8 cellular contexts compared by ENCODE assay signal in genomic region chr19:6736169-6736916, GRCh38. TPM values are rescaled to one million over a fixed set of nuclear protein-coding genes. Genes with fewer than 3 reads are reported as not detected.
DNase-seq lines count a peak whose midpoint lies in the region; ATAC-seq, FAIRE-seq and TF ChIP-seq lines count a peak whose summit lies in the region.

No MANE protein-coding gene starts in this region.

- TF ChIP-seq CTCF in GM12865 (IDR thresholded peaks at IDR 0.05; ENCODE audit: insufficient read depth, low read depth, low read length, missing control alignments): peak; percentile 76
- TF ChIP-seq CTCF in WERI-Rb-1 (IDR thresholded peaks at IDR 0.05; ENCODE audit: low read depth, low read length): peak; percentile 64
- TF ChIP-seq CTCF in bronchial epithelial cell (IDR thresholded peaks at IDR 0.05; ENCODE audit: insufficient read depth, low read length, severe bottlenecking): peak; percentile 78

- peak overlapping the region; percentile 67 for H3K4me3 ChIP-seq in GM12865 (ENCODE audit: low read depth, low read length)
- H3K4me3 ChIP-seq in WERI-Rb-1 (ENCODE audit: low read depth, low read length): peak overlapping the region; percentile 95
- peak overlapping the region; percentile 78 for H3K4me3 ChIP-seq in bronchial epithelial cell (ENCODE audit: low read depth, low read length)
- H3K4me3 ChIP-seq in skin epidermis: peak overlapping the region; percentile 61 to 89 (median 79)

- peak overlapping the region; percentile 100 for H3K27ac ChIP-seq in WERI-Rb-1
- H3K27ac ChIP-seq in skin epidermis: peak overlapping the region in 20 of 21 experiments; percentile 91 to 99 (median 96)

- H3K27me3 ChIP-seq in WERI-Rb-1 (ENCODE audit: insufficient read depth, low read depth, severe bottlenecking): no peaks in the 10 kb centered on the region
- no peaks in the 10 kb centered on the region for H3K27me3 ChIP-seq in bronchial epithelial cell (ENCODE audit: control insufficient read depth, insufficient read depth, low read length)

- peak; percentile 92 for DNase-seq in GM12865 (ENCODE audit: low read depth)
- DNase-seq in NAMALWA (ENCODE audit: low spot score): peak; percentile 81
- peak; percentile 79 for DNase-seq in WERI-Rb-1
- peak; percentile 85 for DNase-seq in bronchial epithelial cell (ENCODE audit: low read depth)
- DNase-seq in inferior parietal cortex (ENCODE audit: extremely low spot score): peak; percentile 61

- H3K36me3 ChIP-seq in WERI-Rb-1 (no peaks in the 10 kb centered on the region; the same call in 1 of the 2 replicates), bronchial epithelial cell (ENCODE audit: control insufficient read depth, insufficient read depth, low read length) (peaks cover 23% of the 10 kb centered on the region)

- ATAC-seq in GM19455 (IDR thresholded peaks at IDR 0.05; ENCODE audit: unreplicated experiment) (no peak), HG03159 (IDR thresholded peaks at IDR 0.05; ENCODE audit: unreplicated experiment) (no peak)

- H3K9me3 ChIP-seq in WERI-Rb-1 (ENCODE audit: severe bottlenecking): no peaks in the 10 kb centered on the region

- no peak for FAIRE-seq in bronchial epithelial cell (lab: Jason Lieb, UNC)

RNA-seq across cellular contexts. Expression of gene GPR108, which starts 1.0 kb away (rescaled TPM):
- 87.7 and 99.0 TPM in 2 replicates for total RNA-seq in bronchial epithelial cell

RNA-seq across cellular contexts. Expression of gene TRIP10, which starts 3.1 kb away (rescaled TPM):
- 67.7 and 79.5 TPM in 2 replicates for total RNA-seq in bronchial epithelial cell

RNA-seq across cellular contexts. Expression of gene C3, which starts 15.9 kb away (rescaled TPM):
- total RNA-seq in bronchial epithelial cell: 1.3 and 4.1 TPM in 2 replicates

RNA-seq across cellular contexts. Expression of gene SH2D3A, which starts 30.9 kb away (rescaled TPM):
- total RNA-seq in bronchial epithelial cell: 69.6 and 88.5 TPM in 2 replicates

RNA-seq across cellular contexts. Expression of gene VAV1, which starts 36.2 kb away (rescaled TPM):
- 0.51 and 0.53 TPM in 2 replicates for total RNA-seq in bronchial epithelial cell
